Comparison of ENCODE assay signal across 1 cellular context in genomic region chr18:5891361-5892215, GRCh38.
TF ChIP-seq lines count a peak whose summit lies in the region.

No MANE protein-coding gene starts in this region.

TF ChIP-seq in GM23338, 12 proteins besides CTCF, POLR2A, EP300 and RAD21 (continued from another document):
- TF ChIP-seq ZNF462 (CRISPR knock-in tag; IDR thresholded peaks at IDR 0.05) (no peak), ETS1 (IDR thresholded peaks at IDR 0.05) (no peak), POLR2AphosphoS5 (IDR thresholded peaks at IDR 0.05; ENCODE audit: low read depth) (no peak), EZH2 (IDR thresholded peaks at IDR 0.05; ENCODE audit: low read depth, unreplicated experiment) (no peak), STAT1 (IDR thresholded peaks at IDR 0.05; ENCODE audit: unreplicated experiment) (no peak), NANOG (IDR thresholded peaks at IDR 0.05; ENCODE audit: borderline replicate concordance) (no peak), EZH2phosphoT487 (IDR thresholded peaks at IDR 0.05; ENCODE audit: unreplicated experiment) (no peak), JUNB (IDR thresholded peaks at IDR 0.05; ENCODE audit: unreplicated experiment) (no peak), ZNF331 (CRISPR knock-in tag; IDR thresholded peaks at IDR 0.05; ENCODE audit: low read depth) (no peak), CREB1 (CRISPR knock-in tag; IDR thresholded peaks at IDR 0.05; ENCODE audit: low read depth) (no peak), REST (IDR thresholded peaks at IDR 0.05; ENCODE audit: unreplicated experiment) (no peak)
TF ChIP-seq in GM23338: peak in this region for 0.
